Comparison of ENCODE assay signal across 8 cellular contexts in genomic region chr6:41505084-41506049, GRCh38. TPM values are rescaled to one million over a fixed set of nuclear protein-coding genes. Genes with fewer than 3 reads are reported as not detected.
DNase-seq lines count a peak whose midpoint lies in the region; ATAC-seq, FAIRE-seq and TF ChIP-seq lines count a peak whose summit lies in the region.

No MANE protein-coding gene starts in this region.

- H3K4me3 ChIP-seq in heart left ventricle (peak overlapping the region in 11 of 12 donors; percentile 6 to 58 (median 45)), pancreas (peak overlapping the region in 2 of 4 donors; percentile 17 to 36)
- no peak overlapping the region for H3K4me3 ChIP-seq in CD4-positive, alpha-beta memory T cell (ENCODE audit: low read length in 2 of 2)

- H3K27me3 ChIP-seq in heart left ventricle (peaks cover 0 to 49% (median 6%) of the 10 kb centered on the region in 9 donors), pancreas (no peaks in the 10 kb centered on the region)
- peaks cover 14% of the 10 kb centered on the region for H3K27me3 ChIP-seq in CD4-positive, alpha-beta memory T cell (ENCODE audit: insufficient read depth, low read length)

- CTCF ChIA-PET in activated naive CD4-positive, alpha-beta T cell treated with anti-CD3 and anti-CD28 coated beads for 36 hours (lab: Charles Lee): interaction anchor here (1.4 kb wide), 1 partner anchor 42 kb away, joined by 4 read pairs; no protein-coding TSS in a partner anchor
- CTCF ChIA-PET in CD4-positive, alpha-beta memory T cell (lab: Charles Lee; ENCODE audit: partially characterized antibody): no interaction called here

- intact Hi-C loops in activated naive CD4-positive, alpha-beta T cell treated with anti-CD3 and anti-CD28 coated beads for 36 hours (cut with micrococcal nuclease): no loop called here
- intact Hi-C loops in heart left ventricle (cut with DNase I) (loop anchor here in 1 of 10 donors (5.0 kb wide), 1 partner anchor 37 kb away; no protein-coding TSS in a partner anchor), pancreas (cut with DNase I) (no loop called here)
- intact Hi-C loops in CD4-positive, alpha-beta memory T cell (cut with micrococcal nuclease): no loop called here

- no peak overlapping the region for H3K27ac Mint-ChIP-seq in activated naive CD4-positive, alpha-beta T cell treated with anti-CD3 and anti-CD28 coated beads for 36 hours
- H3K27ac Mint-ChIP-seq in CD4-positive, alpha-beta memory T cell: no peak overlapping the region

- peak; percentile 62 for ATAC-seq in HG03135 (IDR thresholded peaks at IDR 0.05; ENCODE audit: unreplicated experiment)
- peak; percentile 65 to 87 (median 76) for ATAC-seq in heart left ventricle
- peak; percentile 83 to 85 (median 84) for ATAC-seq in pancreas

- WGBS in heart left ventricle, 4 donors: 3 to 5% (median 4%) methylated on average over 59 to 62 of the region's 62 CpGs
- 10 to 11% methylated on average over 59 to 62 of the region's 62 CpGs for WGBS in pancreas, 2 donors

- no peak for TF ChIP-seq CTCF in heart left ventricle (IDR thresholded peaks at IDR 0.05)
- TF ChIP-seq CTCF in pancreas (IDR thresholded peaks at IDR 0.05): no peak

- H3K4me1 ChIP-seq in heart left ventricle (peaks cover 0 to 27% (median 17%) of the 10 kb centered on the region in 12 donors), pancreas (peaks cover 0 to 22% (median 10%) of the 10 kb centered on the region in 3 donors)
- H3K4me1 ChIP-seq in CD4-positive, alpha-beta memory T cell (ENCODE audit: insufficient read depth, low read length): peaks cover 11% of the 10 kb centered on the region

- H3K4me3 Mint-ChIP-seq in activated naive CD4-positive, alpha-beta T cell treated with anti-CD3 and anti-CD28 coated beads for 36 hours: peak overlapping the region; percentile 14
- peak overlapping the region in 4 of 8 donors; percentile 55 to 64 (median 62) for H3K4me3 Mint-ChIP-seq in CD4-positive, alpha-beta memory T cell

- H3K9me3 Mint-ChIP-seq in activated naive CD4-positive, alpha-beta T cell treated with anti-CD3 and anti-CD28 coated beads for 36 hours: no peaks in the 10 kb centered on the region
- H3K9me3 Mint-ChIP-seq in CD4-positive, alpha-beta memory T cell: no peaks in the 10 kb centered on the region

- H3K27me3 Mint-ChIP-seq in activated naive CD4-positive, alpha-beta T cell treated with anti-CD3 and anti-CD28 coated beads for 36 hours (ENCODE audit: low read depth): peaks cover 47% of the 10 kb centered on the region
- peaks cover 44 to 48% of the 10 kb centered on the region in 2 donors for H3K27me3 Mint-ChIP-seq in CD4-positive, alpha-beta memory T cell

- DNase-seq in NOMO-1 (lab: John Stamatoyannopoulos, UW; ENCODE audit: unreplicated experiment in 2 of 2) (peak; percentile 15 to 31), NOMO-1 treated with dmso at 0.1 percent for 144 hours (lab: John Stamatoyannopoulos, UW; ENCODE audit: unreplicated experiment) (no peak), heart left ventricle (peak; percentile 77 to 89 (median 81)), pancreas (peak; percentile 45 to 81 (median 64)), GOT3 (lab: John Stamatoyannopoulos, UW) (no peak)
- peak; percentile 50 for DNase-seq in activated naive CD4-positive, alpha-beta T cell treated with anti-CD3 and anti-CD28 coated beads for 36 hours
- DNase-seq in CD4-positive, alpha-beta memory T cell: no peak

- FAIRE-seq in pancreas (lab: Jason Lieb, UNC): no peak

- H3K4me1 Mint-ChIP-seq in activated naive CD4-positive, alpha-beta T cell treated with anti-CD3 and anti-CD28 coated beads for 36 hours (ENCODE audit: low read depth): peaks cover 16% of the 10 kb centered on the region
- peaks cover 6 to 22% (median 11%) of the 10 kb centered on the region in 4 donors for H3K4me1 Mint-ChIP-seq in CD4-positive, alpha-beta memory T cell

- no peaks in the 10 kb centered on the region for H3K9me3 ChIP-seq in heart left ventricle
- H3K9me3 ChIP-seq in pancreas: no peaks in the 10 kb centered on the region
- no peaks in the 10 kb centered on the region for H3K9me3 ChIP-seq in CD4-positive, alpha-beta memory T cell (ENCODE audit: control insufficient read depth in 1 of 2, low read length in 2 of 2)

- H3K27ac ChIP-seq in heart left ventricle (peak overlapping the region; percentile 32 to 90 (median 56)), pancreas (no peak overlapping the region)
- no peak overlapping the region for H3K27ac ChIP-seq in CD4-positive, alpha-beta memory T cell (ENCODE audit: low read depth, low read length)

- no peaks in the 10 kb centered on the region for H3K36me3 Mint-ChIP-seq in activated naive CD4-positive, alpha-beta T cell treated with anti-CD3 and anti-CD28 coated beads for 36 hours (ENCODE audit: low read depth)
- H3K36me3 Mint-ChIP-seq in CD4-positive, alpha-beta memory T cell: no peaks in the 10 kb centered on the region

- H3K36me3 ChIP-seq in heart left ventricle: no peaks in the 10 kb centered on the region
- no peaks in the 10 kb centered on the region for H3K36me3 ChIP-seq in pancreas
- H3K36me3 ChIP-seq in CD4-positive, alpha-beta memory T cell (ENCODE audit: insufficient read depth, low read length): no peaks in the 10 kb centered on the region

- TF ChIP-seq POLR2A in heart left ventricle (IDR thresholded peaks at IDR 0.05): no peak

- POLR2A ChIA-PET in CD4-positive, alpha-beta memory T cell (lab: Charles Lee; ENCODE audit: partially characterized antibody): no interaction called here

RNA-seq across cellular contexts. Expression of gene FOXP4, which starts 40.8 kb away (rescaled TPM):
- 10 to 100 TPM; 15.9 to 16.0 TPM for total RNA-seq in activated naive CD4-positive, alpha-beta T cell treated with anti-CD3 and anti-CD28 coated beads for 36 hours
- total RNA-seq in heart left ventricle (10 to 100 TPM; 11.3 to 22.5 (median 16.0) TPM), pancreas (10 to 100 TPM; 23.1 to 28.3 (median 25.3) TPM)
- polyA plus RNA-seq in heart left ventricle (10 to 100 TPM; 10.9 to 17.9 TPM), pancreas (10 to 100 TPM; 27.4 to 29.3 TPM)
- total RNA-seq in CD4-positive, alpha-beta memory T cell: 1 to 10 TPM; 7.4 to 7.8 TPM
- polyA plus RNA-seq in CD4-positive, alpha-beta memory T cell: 1 to 10 TPM in 1 of 2 donors, under 1 TPM in 1; 0.08 to 1.6 TPM

Comparison
In these comparisons a context has a peak if more than half of its experiments do, and no peak if none do; other contexts are left out.
1. DNase-seq: peak in NOMO-1 (2 of 2), activated naive CD4-positive, alpha-beta T cell treated with anti-CD3 and anti-CD28 coated beads for 36 hours (single experiment), heart left ventricle (5 of 5) and pancreas (6 of 6); none in NOMO-1 treated with dmso at 0.1 percent for 144 hours (single experiment), CD4-positive, alpha-beta memory T cell (0 of 5) and GOT3 (single experiment).
2. H3K27ac ChIP-seq: peak in heart left ventricle (12 of 12); none in pancreas (0 of 4) and CD4-positive, alpha-beta memory T cell (single experiment).
3. H3K4me3 ChIP-seq: peak in heart left ventricle (11 of 12); none in CD4-positive, alpha-beta memory T cell (0 of 2).
4. Peak in every context shown above with its lines, with median percentiles within 50 percentile points of each other: ATAC-seq.